27 cellular contexts compared by ENCODE assay signal in genomic region chr2:177131858-177132257, GRCh38.
DNase-seq lines count a peak whose midpoint lies in the region; ATAC-seq, FAIRE-seq and TF ChIP-seq lines count a peak whose summit lies in the region.
"Had no signal": no experiment of that assay in that cellular context is flagged by ENCODE, and none has a peak within 500 bp of the region (broad histone marks: within the 10 kb centered on the region; RNA-seq: fewer than 3 reads in every experiment).

No MANE protein-coding gene starts in this region.

- no peak for TF ChIP-seq CTCF in mucosa of descending colon (IDR thresholded peaks at IDR 0.05)

- H3K9me3 ChIP-seq in mucosa of descending colon (no peaks in the 10 kb centered on the region), small intestine (ENCODE audit: control insufficient read depth, low read depth) (no peaks in the 10 kb centered on the region), SJCRH30 (replicated peaks) (no peaks in the 10 kb centered on the region)
- H3K9me3 ChIP-seq: A549, BE2C, BLaER1 had no signal

- H3K27me3 ChIP-seq in small intestine (ENCODE audit: control insufficient read depth in 2 of 2, insufficient read depth in 2 of 2, low read length in 2 of 2) (no peaks in the 10 kb centered on the region), SJCRH30 (no peaks in the 10 kb centered on the region; the same call in 1 of the 2 replicates)
- H3K27me3 ChIP-seq: BE2C, BLaER1 had no signal

- H3K27ac ChIP-seq in small intestine (ENCODE audit: low read depth in 1 of 2, low read length in 1 of 2), result no peak overlapping the region
- no peak overlapping the region for H3K27ac ChIP-seq in SJCRH30
- H3K27ac ChIP-seq: 22Rv1, A549, BLaER1 had no signal

- DNase-seq in left colon (no peak), mucosa of descending colon (peak in 1 of 3 donors; percentile 23), small intestine (peak; percentile 35), Right ventricle myocardium inferior (ENCODE audit: missing footprints) (no peak), SJCRH30 (no peak)
- DNase-seq: AML-193; BE2C; C1 segment of cervical spinal cord; CD4-positive, alpha-beta memory T cell; CD4-positive, CD25-positive, alpha-beta regulatory T cell; CD8-positive, alpha-beta memory T cell; COR-L47; DMS 273 treated with DMSO at 0.1 percent for 48 hours; DMS153; DMS53; DMS79; DND-41; EL; GDM1 had no signal

- H3K4me1 ChIP-seq in mucosa of descending colon (ENCODE audit: low read depth) (peaks cover 7% of the 10 kb centered on the region), small intestine (ENCODE audit: control insufficient read depth in 2 of 2, insufficient read depth in 1 of 2, low read depth in 1 of 2, low read length in 1 of 2) (no peaks in the 10 kb centered on the region), SJCRH30 (no peaks in the 10 kb centered on the region)
- H3K4me1 ChIP-seq: A549, BE2C had no signal

- intact Hi-C loops in left colon (cut with DNase I, micrococcal nuclease) (no loop called here), mucosa of descending colon (cut with DNase I, micrococcal nuclease) (no loop called here), Right ventricle myocardium inferior (cut with DNase I) (no loop called here)

- ATAC-seq in left colon (peak; percentile 95), mucosa of descending colon (peak; percentile 61), Right ventricle myocardium inferior (no peak), GM18520 (IDR thresholded peaks at IDR 0.05; ENCODE audit: unreplicated experiment) (no peak)
- ATAC-seq: A549, GM12878 had no signal

- H3K4me3 ChIP-seq in mucosa of descending colon (no peak overlapping the region), small intestine (ENCODE audit: low read depth in 1 of 2, low read length in 2 of 2) (no peak overlapping the region), SJCRH30 (no peak overlapping the region)
- H3K4me3 ChIP-seq: A549, BLaER1, GM12878 had no signal

- FAIRE-seq in small intestine (lab: Jason Lieb, UNC), result no peak
- FAIRE-seq: A549, GM12878, GM12892, GM18507, GM19239 had no signal

- no peaks in the 10 kb centered on the region for H3K36me3 ChIP-seq in mucosa of descending colon (ENCODE audit: low read depth)
- H3K36me3 ChIP-seq in small intestine (ENCODE audit: control insufficient read depth in 2 of 2, insufficient read depth in 2 of 2, low read length in 2 of 2), result no peaks in the 10 kb centered on the region
- H3K36me3 ChIP-seq in SJCRH30, result no peaks in the 10 kb centered on the region
- H3K36me3 ChIP-seq: BE2C, BLaER1 had no signal

Comparison
In these comparisons a context has a peak if more than half of its experiments do, and no peak if none do; other contexts are left out.
1. ATAC-seq: peak in left colon (single experiment) and mucosa of descending colon (single experiment); none in Right ventricle myocardium inferior (single experiment) and GM18520 (single experiment).